Comparison of ENCODE assay signal across 13 cellular contexts in the genomic region with DNA sequence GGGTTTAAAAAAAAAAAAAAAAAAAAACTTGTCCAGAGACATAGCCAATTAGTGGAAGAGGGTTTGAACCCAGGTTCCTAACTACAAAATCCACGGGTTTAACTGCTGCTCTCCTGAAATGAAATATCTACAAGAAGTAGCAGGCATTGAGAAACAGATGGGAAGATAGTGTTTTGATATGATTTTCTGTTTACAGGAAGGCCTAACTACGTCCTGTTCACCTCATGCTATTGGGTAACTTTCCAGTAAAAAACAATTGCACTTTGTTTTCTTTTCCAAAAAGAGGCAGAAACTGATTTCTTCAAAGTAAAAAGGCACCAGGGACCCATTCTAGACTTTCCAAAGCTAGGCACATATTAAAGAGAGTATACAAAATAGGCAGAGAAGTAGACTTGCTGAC. TPM values are rescaled to one million over a fixed set of nuclear protein-coding genes. Genes with fewer than 3 reads are reported as not detected.
A peak's percentile ranks its signal among the peaks of the same experiment; 100 is the strongest.
DNase-seq lines count a peak whose midpoint lies in the region; ATAC-seq and TF ChIP-seq lines count a peak whose summit lies in the region.
"Had no signal": no experiment of that assay in that cellular context is flagged by ENCODE, and none has a peak within 500 bp of the region (broad histone marks: within the 10 kb centered on the region; RNA-seq: fewer than 3 reads in every experiment).

No MANE protein-coding gene starts in this region.

- H4K20me1 ChIP-seq in PC-3 (ENCODE audit: low read length) (no peaks in the 10 kb centered on the region), osteoblast (ENCODE audit: insufficient read depth, low read length) (no peaks in the 10 kb centered on the region)
- H4K20me1 ChIP-seq: BLaER1 had no signal

- H3K27ac ChIP-seq in ACC112 (ENCODE audit: low read depth, low read length) (peak overlapping the region; percentile 100), PC-3 (ENCODE audit: low read length) (peak overlapping the region; percentile 99), esophagus muscularis mucosa (replicated peaks in 1 of 4) (peak overlapping the region; percentile 40 to 79 (median 62)), osteoblast (ENCODE audit: low read depth, low read length) (peak overlapping the region; percentile 54)
- H3K27ac ChIP-seq: BLaER1, VCaP had no signal

- H3K36me3 ChIP-seq in ACC112 (ENCODE audit: insufficient read depth, low read length) (peaks cover 43% of the 10 kb centered on the region), PC-3 (ENCODE audit: low read depth, low read length) (peaks cover 58% of the 10 kb centered on the region), esophagus muscularis mucosa (peaks cover 29 to 68% (median 48%) of the 10 kb centered on the region in 4 donors), osteoblast (ENCODE audit: insufficient read depth, low read length) (peaks cover 63% of the 10 kb centered on the region)

- intact Hi-C loops in PC-3 (cut with micrococcal nuclease): no loop called here
- intact Hi-C loops in esophagus muscularis mucosa (cut with DNase I): no loop called here

- no TSS peak for BruUV-seq in PC-3 (replicated peaks; lab: Mats Ljungman, UMichigan)

- no peak for TF ChIP-seq EP300 in esophagus muscularis mucosa (IDR thresholded peaks at IDR 0.05)

- peaks cover 37% of the 10 kb centered on the region for H3K79me2 ChIP-seq in ACC112 (ENCODE audit: control insufficient read depth, insufficient read depth, low read length, unreplicated experiment)
- H3K79me2 ChIP-seq in PC-3 (ENCODE audit: low read length): peaks cover 32% of the 10 kb centered on the region
- H3K79me2 ChIP-seq in osteoblast (ENCODE audit: insufficient read depth, low read length): peaks cover 43% of the 10 kb centered on the region

- peak overlapping the region; percentile 50; the same call in 1 of the 2 replicates for H3K9ac ChIP-seq in PC-3 (ENCODE audit: low read length)
- H3K9ac ChIP-seq: BLaER1 had no signal

- H3K4me3 ChIP-seq in ACC112 (ENCODE audit: low read depth, low read length) (0 out of 2 replicates have a peak overlapping the region, but pooled peaks have one; percentile 2), PC-3 (ENCODE audit: low read length) (no peak overlapping the region), esophagus muscularis mucosa (no peak overlapping the region), osteoblast (ENCODE audit: insufficient read depth, low read length) (no peak overlapping the region)
- H3K4me3 ChIP-seq: BLaER1, GM23338 had no signal

- H3K9me3 ChIP-seq in PC-3 (ENCODE audit: low read length) (no peaks in the 10 kb centered on the region), esophagus muscularis mucosa (no peaks in the 10 kb centered on the region), osteoblast (ENCODE audit: low read depth, low read length) (no peaks in the 10 kb centered on the region)
- H3K9me3 ChIP-seq: BLaER1 had no signal

- no peak overlapping the region for H3K4me2 ChIP-seq in PC-3 (ENCODE audit: low read length)
- H3K4me2 ChIP-seq in osteoblast (ENCODE audit: insufficient read depth, low read length): no peak overlapping the region
- H3K4me2 ChIP-seq: BLaER1, GM23338 had no signal

- ATAC-seq in PC-3 (no peak), HG02970 (IDR thresholded peaks at IDR 0.05; ENCODE audit: low FRiP score, unreplicated experiment) (no peak), GM18502 (IDR thresholded peaks at IDR 0.05; ENCODE audit: poor library complexity, unreplicated experiment) (no peak)
- ATAC-seq: GM23338 had no signal

- H3K9me2 ChIP-seq in PC-3 (replicated peaks; ENCODE audit: low read length): no peaks in the 10 kb centered on the region

- no peak for TF ChIP-seq POLR2A in esophagus muscularis mucosa (IDR thresholded peaks at IDR 0.05; ENCODE audit: low read depth)

- H2AFZ ChIP-seq in ACC112 (ENCODE audit: low read length, unreplicated experiment): no peak overlapping the region
- H2AFZ ChIP-seq in PC-3 (ENCODE audit: low read length): no peak overlapping the region
- no peak overlapping the region for H2AFZ ChIP-seq in osteoblast (ENCODE audit: low read length)
- H2AFZ ChIP-seq: GM23338 had no signal

- H3K4me1 ChIP-seq in ACC112 (ENCODE audit: control insufficient read depth, insufficient read depth, low read length, unreplicated experiment): peaks cover 89% of the 10 kb centered on the region
- peaks cover 90% of the 10 kb centered on the region for H3K4me1 ChIP-seq in PC-3 (ENCODE audit: insufficient read depth, low read length)
- peaks cover 64 to 83% (median 74%) of the 10 kb centered on the region in 4 donors for H3K4me1 ChIP-seq in esophagus muscularis mucosa
- peaks cover 38% of the 10 kb centered on the region for H3K4me1 ChIP-seq in osteoblast (ENCODE audit: insufficient read depth, low read length)

- WGBS in esophagus muscularis mucosa: 51% methylated on average over 2 of the region's 2 CpGs

- no peak for DNase-seq in PC-3
- no peak for DNase-seq in esophagus muscularis mucosa (ENCODE audit: extremely low spot score)
- no peak for DNase-seq in osteoblast (ENCODE audit: insufficient read length, low spot score, missing footprints)
- DNase-seq in ureter (ENCODE audit: low spot score): no peak
- no peak for DNase-seq in GM10266 (ENCODE audit: extremely low spot score)
- DNase-seq: DMS153, erythroblast had no signal

- H3K27me3 ChIP-seq in ACC112 (ENCODE audit: insufficient read depth, low read length): no peaks in the 10 kb centered on the region
- H3K27me3 ChIP-seq in PC-3 (ENCODE audit: low read length): no peaks in the 10 kb centered on the region
- no peaks in the 10 kb centered on the region for H3K27me3 ChIP-seq in esophagus muscularis mucosa
- no peaks in the 10 kb centered on the region for H3K27me3 ChIP-seq in osteoblast (ENCODE audit: insufficient read depth, low read length)
- H3K27me3 ChIP-seq: BLaER1 had no signal

- POLR2A ChIA-PET in PC-3 (lab: Charles Lee; ENCODE audit: unreplicated experiment): interaction anchor here (0.6 to 0.7 kb wide), 2 partner anchors 9 to 411 kb away, joined by 3 read pairs; no protein-coding TSS in a partner anchor

- H3F3A ChIP-seq in PC-3 (ENCODE audit: low read length, unreplicated experiment): peaks cover 27% of the 10 kb centered on the region

- TF ChIP-seq CTCF in PC-3 (conservative IDR thresholded peaks at IDR 0.05; ENCODE audit: low read depth, low read length) (no peak), esophagus muscularis mucosa (IDR thresholded peaks at IDR 0.05) (no peak), osteoblast (IDR thresholded peaks at IDR 0.05; ENCODE audit: extremely low read depth, low read depth, low read length) (no peak), GM10266 (IDR thresholded peaks at IDR 0.05; ENCODE audit: control insufficient read depth, insufficient read depth, low read depth, missing control alignments) (no peak)

- CTCF ChIA-PET in PC-3 (lab: Charles Lee): no interaction called here

RNA-seq across cellular contexts. Expression of gene C11orf91, which starts 5.9 kb away (rescaled TPM):
- total RNA-seq in PC-3 (2014; rRNA removed) (1.0 TPM in 1 of 2 replicates, not detected in the other), esophagus muscularis mucosa (not detected), osteoblast (not detected in 2 replicates), ureter (0.52 TPM)
- total RNA-seq: GM23338 had no signal

RNA-seq across cellular contexts. Expression of gene CD59, which starts 29.7 kb away (rescaled TPM):
- total RNA-seq in PC-3 (2014; rRNA removed) (134 and 170 TPM in 2 replicates), esophagus muscularis mucosa (100 to 1,000 TPM; 135 to 528 (median 378) TPM), osteoblast (345 and 377 TPM in 2 replicates), ureter (546 TPM)
